In genomic region chr6:139308284-139308916, GRCh38 we compare ENCODE assay signal across 11 cellular contexts. TPM values are rescaled to one million over a fixed set of nuclear protein-coding genes. Genes with fewer than 3 reads are reported as not detected.
DNase-seq lines count a peak whose midpoint lies in the region; ATAC-seq, FAIRE-seq and TF ChIP-seq lines count a peak whose summit lies in the region.
"Had no signal": no experiment of that assay in that cellular context is flagged by ENCODE, and none has a peak within 500 bp of the region (broad histone marks: within the 10 kb centered on the region; RNA-seq: fewer than 3 reads in every experiment).

No MANE protein-coding gene starts in this region.

- TF ChIP-seq CTCF in bronchial epithelial cell (IDR thresholded peaks at IDR 0.05; ENCODE audit: insufficient read depth, low read length, severe bottlenecking) (no peak), GM13977 (IDR thresholded peaks at IDR 0.05; ENCODE audit: extremely low read depth, insufficient read depth, missing control alignments) (no peak), Peyer's patch (IDR thresholded peaks at IDR 0.05) (no peak)

- H2AFZ ChIP-seq in ACC112 (ENCODE audit: low read length, unreplicated experiment), result no peak overlapping the region

- no peaks in the 10 kb centered on the region for H3K79me2 ChIP-seq in ACC112 (ENCODE audit: control insufficient read depth, insufficient read depth, low read length, unreplicated experiment)

- peak overlapping the region; percentile 41 for H3K27ac ChIP-seq in ACC112 (ENCODE audit: low read depth, low read length)
- H3K27ac ChIP-seq in Peyer's patch, result peak overlapping the region in 2 of 4 donors; percentile 10 to 44
- H3K27ac ChIP-seq: SJSA1 had no signal

- no peak for TF ChIP-seq POLR2A in Peyer's patch (IDR thresholded peaks at IDR 0.05)

- H3K9me3 ChIP-seq in Peyer's patch, result no peaks in the 10 kb centered on the region
- H3K9me3 ChIP-seq: SJSA1 had no signal

- ATAC-seq in GM19351 (IDR thresholded peaks at IDR 0.05; ENCODE audit: unreplicated experiment) (peak; percentile 90), HG03280 (IDR thresholded peaks at IDR 0.05; ENCODE audit: unreplicated experiment) (peak; percentile 42), HG02759 (IDR thresholded peaks at IDR 0.05; ENCODE audit: unreplicated experiment) (no peak)

- H3K4me3 ChIP-seq in ACC112 (ENCODE audit: low read depth, low read length), result no peak overlapping the region; the same call in 1 of the 2 replicates
- H3K4me3 ChIP-seq in bronchial epithelial cell (ENCODE audit: low read depth, low read length), result no peak overlapping the region
- H3K4me3 ChIP-seq in Peyer's patch, result no peak overlapping the region
- H3K4me3 ChIP-seq: SJSA1 had no signal

- no peak for FAIRE-seq in bronchial epithelial cell (lab: Jason Lieb, UNC)

- in situ Hi-C loops in GM13977 (cut with MboI; ENCODE audit: low pct_unique_long_range_greater_than_20kb, low sequenced_read_pairs, unreplicated experiment), result no loop called here

- DNase-seq in bronchial epithelial cell (ENCODE audit: low read depth), result peak; percentile 59
- no peak for DNase-seq in cortex of kidney (lab: John Stamatoyannopoulos, UW)
- DNase-seq in GM13977 (ENCODE audit: low spot score), result no peak
- DNase-seq in Peyer's patch, result no peak
- DNase-seq: activated effector memory CD4-positive, alpha-beta T cell treated with anti-CD3 and anti-CD28 coated beads, Interleukin-2, amount 50 U/mL, for 16 hours; Calu3 had no signal

- H3K36me3 ChIP-seq in ACC112 (ENCODE audit: insufficient read depth, low read length), result no peaks in the 10 kb centered on the region
- H3K36me3 ChIP-seq in bronchial epithelial cell (ENCODE audit: control insufficient read depth, insufficient read depth, low read length), result no peaks in the 10 kb centered on the region
- H3K36me3 ChIP-seq in Peyer's patch, result no peaks in the 10 kb centered on the region
- H3K36me3 ChIP-seq: SJSA1 had no signal

- H3K4me1 ChIP-seq in ACC112 (ENCODE audit: control insufficient read depth, insufficient read depth, low read length, unreplicated experiment), result peaks cover 15% of the 10 kb centered on the region
- H3K4me1 ChIP-seq in Peyer's patch, result peaks cover 0 to 10% (median 0%) of the 10 kb centered on the region in 4 donors
- H3K4me1 ChIP-seq: SJSA1 had no signal

- no peaks in the 10 kb centered on the region for H3K27me3 ChIP-seq in ACC112 (ENCODE audit: insufficient read depth, low read length)
- H3K27me3 ChIP-seq in bronchial epithelial cell (ENCODE audit: control insufficient read depth, insufficient read depth, low read length), result no peaks in the 10 kb centered on the region
- H3K27me3 ChIP-seq in Peyer's patch, result no peaks in the 10 kb centered on the region
- H3K27me3 ChIP-seq: SJSA1 had no signal

RNA-seq across cellular contexts. Expression of gene TXLNB, which starts 16.6 kb away (rescaled TPM):
- total RNA-seq in bronchial epithelial cell (under 0.01 TPM in 1 of 2 replicates, not detected in the other), Peyer's patch (1 to 10 TPM in 2 of 4 donors, under 1 TPM in 1, not detected in 1; 0.54 to 1.7 (median 1.0) TPM)
- total RNA-seq: SJSA1 had no signal
